20 cellular contexts compared by ENCODE assay signal in genomic region chr11:102622258-102622657, GRCh38. TPM values are rescaled to one million over a fixed set of nuclear protein-coding genes. Genes with fewer than 3 reads are reported as not detected.
A peak's percentile ranks its signal among the peaks of the same experiment; 100 is the strongest.
DNase-seq lines count a peak whose midpoint lies in the region; ATAC-seq, FAIRE-seq and TF ChIP-seq lines count a peak whose summit lies in the region.
"Had no signal": no experiment of that assay in that cellular context is flagged by ENCODE, and none has a peak within 500 bp of the region (broad histone marks: within the 10 kb centered on the region; RNA-seq: fewer than 3 reads in every experiment).

No MANE protein-coding gene starts in this region.

- POLR2A ChIA-PET in HepG2 (lab: Yijun Ruan, JAX), result interaction anchor here (0.8 to 1.4 kb wide), 3 partner anchors 9 to 281 kb away, joined by 3 to 8 read pairs (median 4); no protein-coding TSS in a partner anchor
- POLR2A ChIA-PET in H1 (lab: Charles Lee; ENCODE audit: partially characterized antibody), result interaction anchor here (0.7 to 0.9 kb wide), 2 partner anchors 9 to 343 kb away, joined by 3 read pairs; no protein-coding TSS in a partner anchor

- no peaks in the 10 kb centered on the region for H3K36me3 ChIP-seq in HepG2 (replicated peaks in 1 of 2; ENCODE audit: control insufficient read depth in 1 of 2, insufficient read depth in 2 of 2, low read length in 2 of 2)
- H3K36me3 ChIP-seq in right lobe of liver, result no peaks in the 10 kb centered on the region
- H3K36me3 ChIP-seq in H1 (ENCODE audit: control insufficient read depth in 2 of 4, insufficient read depth in 4 of 4, low read length in 3 of 4), result no peaks in the 10 kb centered on the region
- H3K36me3 ChIP-seq in mucosa of descending colon (ENCODE audit: low read depth), result no peaks in the 10 kb centered on the region
- H3K36me3 ChIP-seq: BLaER1, HAP-1 had no signal

- H3K18ac ChIP-seq in H1 (ENCODE audit: extremely low read depth, low read length), result no peak overlapping the region

- H3K27ac Mint-ChIP-seq in activated naive CD4-positive, alpha-beta T cell treated with anti-CD3 and anti-CD28 coated beads, Interleukin-2, amount 50 U/mL, for 72 hours, result no peak overlapping the region
- H3K27ac Mint-ChIP-seq: CD8-positive, alpha-beta memory T cell had no signal

- TF ChIP-seq POLR2A in HepG2 (IDR thresholded peaks at IDR 0.05; ENCODE audit: insufficient read depth in 1 of 2, low read depth in 2 of 2, low read length in 2 of 2) (no peak), right lobe of liver (IDR thresholded peaks at IDR 0.05) (no peak), H1 (IDR thresholded peaks at IDR 0.05; ENCODE audit: control extremely low read depth in 1 of 2, low read depth in 2 of 2, low read length in 2 of 2) (no peak)

- H4K5ac ChIP-seq in H1 (ENCODE audit: insufficient read length, low read depth, low read length), result no peak overlapping the region

- no peak overlapping the region for H3K14ac ChIP-seq in H1 (ENCODE audit: insufficient read length)

- H3K9me3 ChIP-seq in HepG2 (ENCODE audit: low read length) (no peaks in the 10 kb centered on the region), right lobe of liver (no peaks in the 10 kb centered on the region), H1 (ENCODE audit: insufficient read depth in 2 of 2, low read depth in 1 of 2, low read length in 1 of 2) (no peaks in the 10 kb centered on the region), mucosa of descending colon (no peaks in the 10 kb centered on the region)
- H3K9me3 ChIP-seq: BLaER1, Caco-2, HAP-1 had no signal

- no peak overlapping the region for H2BK20ac ChIP-seq in H1 (ENCODE audit: low read length)

- H3K23me2 ChIP-seq in H1 (ENCODE audit: low read depth, low read length), result no peaks in the 10 kb centered on the region

- H3K4ac ChIP-seq in H1 (replicated peaks; ENCODE audit: insufficient read length, low read depth, low read length), result no peak overlapping the region

- TF ChIP-seq CTCF in HepG2 (CRISPR knock-in tag; IDR thresholded peaks at IDR 0.05) (no peak), right lobe of liver (IDR thresholded peaks at IDR 0.05) (no peak), H1 (IDR thresholded peaks at IDR 0.05; ENCODE audit: control extremely low read depth in 1 of 3, insufficient read depth in 1 of 3, low read depth in 1 of 3, low read length in 3 of 3) (no peak), mucosa of descending colon (IDR thresholded peaks at IDR 0.05) (no peak)

- BruUV-seq in HepG2 (replicated peaks; lab: Mats Ljungman, UMichigan), result no TSS peak

- no peak overlapping the region for H2BK12ac ChIP-seq in H1 (ENCODE audit: low read depth, low read length)

- H2BK5ac ChIP-seq in H1 (ENCODE audit: low read depth, low read length), result no peak overlapping the region

- H2BK15ac ChIP-seq in H1 (ENCODE audit: low read length), result no peak overlapping the region

- no peaks in the 10 kb centered on the region for H3K79me2 ChIP-seq in HepG2 (ENCODE audit: insufficient read depth, low read length)
- no peaks in the 10 kb centered on the region for H3K79me2 ChIP-seq in H1 (ENCODE audit: control insufficient read depth in 1 of 2, insufficient read depth in 2 of 2, low read length in 2 of 2)

- peak; percentile 45 for DNase-seq in HepG2 (ENCODE audit: low spot score)
- DNase-seq in right lobe of liver, result no peak
- no peak for DNase-seq in H1 (ENCODE audit: low read depth in 1 of 2, low spot score in 2 of 2)
- DNase-seq in mucosa of descending colon, result no peak
- DNase-seq in NOMO-1 treated with DMSO at 0.1 percent for 48 hours (lab: John Stamatoyannopoulos, UW; ENCODE audit: unreplicated experiment), result no peak
- DNase-seq in NCI-H1930 (lab: John Stamatoyannopoulos, UW), result no peak
- no peak for DNase-seq in activated naive CD4-positive, alpha-beta T cell treated with anti-CD3 and anti-CD28 coated beads, Interleukin-2, amount 50 U/mL, for 72 hours (ENCODE audit: low spot score in 2 of 2)
- DNase-seq: AML-193; Caco-2; CD8-positive, alpha-beta memory T cell; DND-41; GF-D8; GOT3 had no signal

- H2BK120ac ChIP-seq in H1 (replicated peaks; ENCODE audit: low read depth, low read length), result no peak overlapping the region

- ATAC-seq in HepG2 (peak; percentile 76), right lobe of liver (no peak), mucosa of descending colon (peak; percentile 67), HG03196 (IDR thresholded peaks at IDR 0.05; ENCODE audit: unreplicated experiment) (no peak)
- ATAC-seq in activated naive CD4-positive, alpha-beta T cell treated with anti-CD3 and anti-CD28 coated beads, Interleukin-2, amount 50 U/mL, for 72 hours, result no peak

- TF ChIP-seq RAD21 in HepG2 (CRISPR knock-in tag; IDR thresholded peaks at IDR 0.05), result no peak
- TF ChIP-seq RAD21 in H1 (IDR thresholded peaks at IDR 0.05 in 1 of 2, conservative IDR thresholded peaks at IDR 0.05 in 1 of 2; ENCODE audit: low read depth in 2 of 2, low read length in 2 of 2), result no peak

- no peak overlapping the region for H3K23ac ChIP-seq in H1 (ENCODE audit: insufficient read length)

- H3K27me3 ChIP-seq in HepG2 (ENCODE audit: control insufficient read depth in 1 of 2, insufficient read depth in 2 of 2, low read length in 2 of 2), result no peaks in the 10 kb centered on the region
- no peaks in the 10 kb centered on the region for H3K27me3 ChIP-seq in right lobe of liver
- no peaks in the 10 kb centered on the region for H3K27me3 ChIP-seq in H1 (replicated peaks in 1 of 4; ENCODE audit: control insufficient read depth in 3 of 4, extremely low read depth in 1 of 4, insufficient read depth in 3 of 4, low read length in 3 of 4)
- H3K27me3 ChIP-seq: BLaER1 had no signal

- H3K4me2 ChIP-seq in HepG2 (ENCODE audit: low read depth, low read length) (peak overlapping the region; percentile 58), H1 (ENCODE audit: insufficient read depth in 1 of 2, low read depth in 2 of 2, low read length in 2 of 2) (no peak overlapping the region)
- H3K4me2 ChIP-seq: BLaER1 had no signal

- no peaks in the 10 kb centered on the region for H3K9me3 Mint-ChIP-seq in activated naive CD4-positive, alpha-beta T cell treated with anti-CD3 and anti-CD28 coated beads, Interleukin-2, amount 50 U/mL, for 72 hours
- H3K9me3 Mint-ChIP-seq: CD8-positive, alpha-beta memory T cell had no signal

- no peak overlapping the region; the same call in 1 of the 2 replicates for H3K9ac ChIP-seq in HepG2 (ENCODE audit: insufficient read depth, low read depth, low read length)
- H3K9ac ChIP-seq in H1 (replicated peaks in 1 of 4; ENCODE audit: extremely low read depth in 1 of 4, low read depth in 3 of 4, low read length in 3 of 4), result no peak overlapping the region
- H3K9ac ChIP-seq: BLaER1 had no signal

- no peak overlapping the region for H3K56ac ChIP-seq in H1 (replicated peaks; ENCODE audit: insufficient read length, low read depth, low read length)

- H3K4me1 ChIP-seq in HepG2 (ENCODE audit: insufficient read depth, low read length) (peaks cover 56% of the 10 kb centered on the region), right lobe of liver (no peaks in the 10 kb centered on the region), H1 (replicated peaks in 1 of 4; ENCODE audit: control insufficient read depth in 3 of 4, insufficient read depth in 4 of 4, low read length in 3 of 4) (peaks cover 0 to 3% (median 0%) of the 10 kb centered on the region in 4 experiments; a peak in 1 of 7 replicates), mucosa of descending colon (ENCODE audit: low read depth) (peaks cover 5% of the 10 kb centered on the region)

- H4K91ac ChIP-seq in H1 (replicated peaks; ENCODE audit: insufficient read length, low read length), result no peak overlapping the region

- H3K79me1 ChIP-seq in H1 (ENCODE audit: low read depth, low read length), result no peaks in the 10 kb centered on the region

- CTCF ChIA-PET in HepG2 (lab: Yijun Ruan, JAX; ENCODE audit: low intra/inter-chr PET ratio, low total read pairs), result no interaction called here
- CTCF ChIA-PET in H1 (lab: Charles Lee; ENCODE audit: partially characterized antibody), result interaction anchor here (3.3 kb wide), 1 partner anchor 9 kb away, joined by 16 read pairs; no protein-coding TSS in a partner anchor

- no peak overlapping the region for H4K8ac ChIP-seq in H1 (ENCODE audit: extremely low read depth, insufficient read depth, low read length)

- no peak overlapping the region for H2AK5ac ChIP-seq in H1 (ENCODE audit: low read depth, low read length)

- H3K27ac ChIP-seq in HepG2 (ENCODE audit: extremely low read length, insufficient read depth, low read length) (peak overlapping the region; percentile 13), right lobe of liver (no peak overlapping the region), H1 (ENCODE audit: low read depth, low read length) (no peak overlapping the region)
- H3K27ac ChIP-seq: 22Rv1, BLaER1, HL-60 had no signal

- WGBS in HepG2 (ENCODE audit: low lambda C conversion rate), result 18% methylated on average over 5 of the region's 5 CpGs
- WGBS in right lobe of liver (ENCODE audit: insufficient coverage, low coverage, low lambda C conversion rate, missing lambda C conversion rate), result 67% methylated on average over 4 of the region's 5 CpGs
- WGBS in H1 (ENCODE audit: extremely low coverage in 1 of 2, insufficient coverage in 1 of 2, insufficient read length in 1 of 2, insufficient replicate concordance in 2 of 2, low coverage in 1 of 2, low lambda C conversion rate in 2 of 2, missing lambda C conversion rate in 1 of 2), 2 experiments, result 82% methylated on average over 5 of the region's 5 CpGs; no CpG with 5 or more reads in 1 of the 2 experiments

- intact Hi-C loops in HepG2 (cut with micrococcal nuclease; ENCODE audit: unreplicated experiment), result no loop called here
- intact Hi-C loops in right lobe of liver (cut with DNase I), result no loop called here
- intact Hi-C loops in mucosa of descending colon (cut with DNase I, micrococcal nuclease), result no loop called here

- no peaks in the 10 kb centered on the region for H4K20me1 ChIP-seq in HepG2 (ENCODE audit: insufficient read depth, low read length)
- no peaks in the 10 kb centered on the region for H4K20me1 ChIP-seq in H1 (replicated peaks in 1 of 2; ENCODE audit: control insufficient read depth in 1 of 2, insufficient read depth in 2 of 2, low read length in 2 of 2)
- H4K20me1 ChIP-seq: BLaER1 had no signal

- 0 out of 6 replicates have a peak overlapping the region, but pooled peaks of 1 of the 3 experiments have one; percentile 19 for H3K4me3 ChIP-seq in HepG2 (replicated peaks in 1 of 3; ENCODE audit: insufficient read depth in 1 of 3, low read depth in 2 of 3, low read length in 3 of 3)
- no peak overlapping the region for H3K4me3 ChIP-seq in right lobe of liver
- H3K4me3 ChIP-seq in H1 (ENCODE audit: extremely low read depth in 1 of 4, insufficient read depth in 2 of 4, low read depth in 3 of 4, low read length in 4 of 4), result no peak overlapping the region
- no peak overlapping the region for H3K4me3 ChIP-seq in mucosa of descending colon
- H3K4me3 ChIP-seq: BLaER1, HAP-1 had no signal

- H2AFZ ChIP-seq in HepG2 (ENCODE audit: low read length) (peak overlapping the region; percentile 47), H1 (ENCODE audit: low read length) (peak overlapping the region; percentile 50; the same call in 1 of the 2 replicates)

- in situ Hi-C loops in HepG2 (cut with HindIII; ENCODE audit: extremely low pct_ligation_motif_present, low pct_unique_long_range_greater_than_20kb), result no loop called here

- TF ChIP-seq EP300 in HepG2 (IDR thresholded peaks at IDR 0.05; ENCODE audit: low read depth in 2 of 2, low read length in 2 of 2) (peak in 1 of 2 experiments; percentile 46; a peak in 1 of 4 replicates), HepG2 (CRISPR knock-in tag; IDR thresholded peaks at IDR 0.05; ENCODE audit: borderline replicate concordance) (peak; percentile 50; the same call in 1 of the 2 replicates), H1 (IDR thresholded peaks at IDR 0.05; ENCODE audit: borderline replicate concordance in 1 of 2, low read depth in 2 of 2, low read length in 2 of 2) (no peak)

- no peaks in the 10 kb centered on the region for H3K36me3 Mint-ChIP-seq in activated naive CD4-positive, alpha-beta T cell treated with anti-CD3 and anti-CD28 coated beads, Interleukin-2, amount 50 U/mL, for 72 hours
- H3K36me3 Mint-ChIP-seq: CD8-positive, alpha-beta memory T cell had no signal

- FAIRE-seq in HepG2 (lab: Jason Lieb, UNC) (peak; percentile 67), H1 (lab: Jason Lieb, UNC) (no peak)
- FAIRE-seq: GM18507 had no signal

RNA-seq across cellular contexts. Expression of gene MMP20, which starts 2.9 kb away (rescaled TPM):
- not detected in 2 replicates for total RNA-seq in HepG2 (2016; rRNA removed; fragmentation: Illumina TruSeq; extraction: Trizol)
- total RNA-seq in HepG2 (2016; cell fraction: cytosol; rRNA removed; fragmentation: Illumina TruSeq; extraction: Trizol; ENCODE audit: low read depth), result not detected in 2 replicates
- total RNA-seq in HepG2 (2016; cell fraction: insoluble cytoplasmic fraction; rRNA removed; fragmentation: Illumina TruSeq; extraction: Trizol), result not detected in 2 replicates
- not detected in 2 replicates for total RNA-seq in HepG2 (2016; cell fraction: membrane; rRNA removed; fragmentation: Illumina TruSeq; extraction: Trizol)
- total RNA-seq in HepG2 (2016; cell fraction: nucleus; rRNA removed; fragmentation: Illumina TruSeq; extraction: Trizol), result not detected in 2 replicates
- 0.05 and 0.12 TPM in 2 replicates for polyA plus RNA-seq in HepG2 (2011; rRNA removed)
- 0.05 and 0.13 TPM in 2 replicates for polyA plus RNA-seq in HepG2 (2011; cell fraction: cytosol; rRNA removed)
- not detected in 2 replicates for polyA plus RNA-seq in HepG2 (2011; cell fraction: nucleus; rRNA removed)
- polyA plus RNA-seq in HepG2 (2012), result 0.11 and 0.31 TPM in 2 replicates
- not detected in 2 replicates for polyA plus RNA-seq in HepG2 (2016; cell fraction: cytosol; fragmentation: Illumina TruSeq; extraction: Trizol; ENCODE audit: low read depth)
- not detected in 2 replicates for polyA plus RNA-seq in HepG2 (2016; cell fraction: insoluble cytoplasmic fraction; fragmentation: Illumina TruSeq; extraction: Trizol; ENCODE audit: low read depth)
- polyA plus RNA-seq in HepG2 (2016; cell fraction: membrane; fragmentation: Illumina TruSeq; extraction: Trizol; ENCODE audit: low read depth), result not detected in 2 replicates
- polyA plus RNA-seq in HepG2 (2016; cell fraction: nucleus; fragmentation: Illumina TruSeq; extraction: Trizol; ENCODE audit: insufficient read depth, low read depth), result not detected in 2 replicates
- not detected in 2 replicates for polyA minus RNA-seq in HepG2 (2011; rRNA and poly(A)+ RNA removed; ENCODE audit: low replicate concordance)
- polyA minus RNA-seq in HepG2 (2011; cell fraction: cytosol; rRNA and poly(A)+ RNA removed), result not detected in 2 replicates
- 0.25 TPM in 1 of 2 replicates, not detected in the other for polyA minus RNA-seq in HepG2 (2011; cell fraction: nucleus; rRNA and poly(A)+ RNA removed)
- not detected for total RNA-seq in right lobe of liver
- total RNA-seq in H1 (2021; fragmentation: NEBNext Ultra II Directional; extraction: Animal tissue kit (Norgen Biotek cat#: 25700)), result not detected in 2 replicates
- polyA plus RNA-seq in H1 (2011; rRNA removed), result not detected in 2 replicates
- not detected for polyA plus RNA-seq in H1 (2011; cell fraction: cytosol; rRNA removed)
- not detected for polyA plus RNA-seq in H1 (2011; cell fraction: nucleus; rRNA removed)
- polyA plus RNA-seq in H1 (2012, experiment 1 of 2), result not detected in 4 replicates
- not detected for polyA plus RNA-seq in H1 (2012, experiment 2 of 2)
- polyA plus RNA-seq in H1 (2013, experiment 1 of 2), result not detected
- polyA plus RNA-seq in H1 (2013, experiment 2 of 2), result not detected
- not detected in 2 replicates for polyA minus RNA-seq in H1 (2011; rRNA and poly(A)+ RNA removed)
- not detected for polyA minus RNA-seq in H1 (2011; cell fraction: cytosol; rRNA and poly(A)+ RNA removed)
- polyA minus RNA-seq in H1 (2011; cell fraction: nucleus; rRNA and poly(A)+ RNA removed), result not detected
- not detected for total RNA-seq in mucosa of descending colon
- not detected for total RNA-seq in activated naive CD4-positive, alpha-beta T cell treated with anti-CD3 and anti-CD28 coated beads, Interleukin-2, amount 50 U/mL, for 72 hours
- total RNA-seq: A673; Caco-2; CD8-positive, alpha-beta memory T cell had no signal
- polyA plus RNA-seq: CD8-positive, alpha-beta memory T cell had no signal

Comparison
In these comparisons a context has a peak if more than half of its experiments do, and no peak if none do; other contexts are left out.
1. ATAC-seq: peak in HepG2 (single experiment) and mucosa of descending colon (single experiment); none in right lobe of liver (0 of 4), HG03196 (single experiment) and activated naive CD4-positive, alpha-beta T cell treated with anti-CD3 and anti-CD28 coated beads, Interleukin-2, amount 50 U/mL, for 72 hours (0 of 2).
2. Of the 41 proteins assayed by ChIP-seq in both HepG2 and H1: peak only in HepG2: EP300, GABPA, HDAC2, MAX, RXRA, USF2 and 1 more; only in H1: none; in both: none; in neither: 34.